Comparison of ENCODE assay signal across 13 cellular contexts in the genomic region with DNA sequence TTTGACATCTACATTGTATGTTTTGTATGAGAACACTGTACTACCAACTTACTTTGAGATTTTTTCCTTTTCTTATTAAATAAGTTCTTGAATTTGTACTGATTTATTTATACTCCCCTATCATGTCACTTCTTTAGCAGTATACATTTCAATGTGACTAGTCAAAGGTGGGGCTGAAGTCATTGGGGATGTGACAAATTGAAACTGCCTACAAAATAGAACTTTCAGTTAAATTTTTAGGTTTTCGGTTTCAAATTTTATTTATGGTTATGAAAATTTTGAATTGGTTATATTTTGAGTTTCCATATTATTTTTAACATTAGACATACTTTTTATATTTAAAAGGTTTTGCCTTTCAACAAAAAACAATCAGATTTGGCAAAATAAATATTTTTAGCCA.
DNase-seq lines count a peak whose midpoint lies in the region; ATAC-seq and TF ChIP-seq lines count a peak whose summit lies in the region.
"Had no signal": no experiment of that assay in that cellular context is flagged by ENCODE, and none has a peak within 500 bp of the region (broad histone marks: within the 10 kb centered on the region; RNA-seq: fewer than 3 reads in every experiment).

No MANE protein-coding gene starts in this region.

- H3K4me1 Mint-ChIP-seq in MCF 10A (ENCODE audit: insufficient read depth, unreplicated experiment): no peaks in the 10 kb centered on the region

- DNase-seq in GM10248 (ENCODE audit: extremely low spot score): peak; percentile 10
- DNase-seq in MCF 10A (ENCODE audit: unreplicated experiment): no peak
- no peak for DNase-seq in NCI-H1694 treated with DMSO at 0.1 percent for 48 hours (lab: John Stamatoyannopoulos, UW)
- DNase-seq in EL: no peak
- no peak for DNase-seq in SKM-1 treated with dmso at 0.1 percent for 144 hours (lab: John Stamatoyannopoulos, UW; ENCODE audit: unreplicated experiment)
- DNase-seq: 8988T; activated T-cell treated with anti-CD3 and anti-CD28 coated beads, Interleukin-2, amount 50 U/mL, for 1 hour; upper lobe of left lung had no signal

- no peak overlapping the region for H3K27ac Mint-ChIP-seq in MCF 10A (ENCODE audit: low read depth, unreplicated experiment)
- H3K27ac Mint-ChIP-seq: dendritic cell treated with granulocyte-macrophage colony-stimulating factor and Interleukin-4, amounts not matched to agents 40 ng/mL and 50 ng/mL, for 4 days; mesothelial cell of epicardium had no signal

- no peaks in the 10 kb centered on the region for H3K36me3 Mint-ChIP-seq in MCF 10A (ENCODE audit: insufficient read depth, unreplicated experiment)

- peak; percentile 50 for ATAC-seq in GM19328 (IDR thresholded peaks at IDR 0.05; ENCODE audit: unreplicated experiment)
- peak; percentile 42 for ATAC-seq in HG02623 (IDR thresholded peaks at IDR 0.05; ENCODE audit: unreplicated experiment)
- peak; percentile 64 for ATAC-seq in HG03280 (IDR thresholded peaks at IDR 0.05; ENCODE audit: unreplicated experiment)

- H3K4me3 Mint-ChIP-seq in MCF 10A (ENCODE audit: unreplicated experiment): no peak overlapping the region
- H3K4me3 Mint-ChIP-seq: dendritic cell treated with granulocyte-macrophage colony-stimulating factor and Interleukin-4, amounts not matched to agents 40 ng/mL and 50 ng/mL, for 4 days; mesothelial cell of epicardium had no signal

- POLR2A ChIA-PET in GM10248 (lab: Yijun Ruan, JAX): no interaction called here
- POLR2A ChIA-PET in MCF 10A (lab: Yijun Ruan, JAX): interaction anchor here (0.7 to 1.6 kb wide), 3 partner anchors 9 to 1621 kb away, joined by 3 to 5 read pairs (median 3); no protein-coding TSS in a partner anchor

- no TSS peak for BruUV-seq in MCF 10A (replicated peaks; lab: Mats Ljungman, UMichigan)

- TF ChIP-seq CTCF in GM10248 (IDR thresholded peaks at IDR 0.05; ENCODE audit: control extremely low read depth, extremely low read depth, low read depth, missing control alignments) (no peak), MCF 10A (IDR thresholded peaks at IDR 0.05; ENCODE audit: unreplicated experiment) (no peak)

- intact Hi-C loops in MCF 10A (cut with micrococcal nuclease): loop anchor here (2.0 kb wide), 2 partner anchors 557 to 1233 kb away; no protein-coding TSS in a partner anchor

- CTCF ChIA-PET in GM10248 (lab: Yijun Ruan, JAX) (interaction anchor here (0.8 to 0.9 kb wide), 2 partner anchors 10 to 998 kb away, joined by 3 read pairs; no protein-coding TSS in a partner anchor), MCF 10A (lab: Yijun Ruan, JAX) (interaction anchor here (0.7 to 1.6 kb wide), 7 partner anchors 10 to 1439 kb away, joined by 3 to 4 read pairs (median 3); no protein-coding TSS in a partner anchor)

- H3K27me3 Mint-ChIP-seq in MCF 10A (ENCODE audit: insufficient read depth, unreplicated experiment): no peaks in the 10 kb centered on the region
- H3K27me3 Mint-ChIP-seq: dendritic cell treated with granulocyte-macrophage colony-stimulating factor and Interleukin-4, amounts not matched to agents 40 ng/mL and 50 ng/mL, for 4 days had no signal

- no peaks in the 10 kb centered on the region for H3K9me3 Mint-ChIP-seq in MCF 10A (ENCODE audit: unreplicated experiment)
- H3K9me3 Mint-ChIP-seq: dendritic cell treated with granulocyte-macrophage colony-stimulating factor and Interleukin-4, amounts not matched to agents 40 ng/mL and 50 ng/mL, for 4 days; mesothelial cell of epicardium had no signal
